ENCODE assay signal across 21 cellular contexts in the genomic region with DNA sequence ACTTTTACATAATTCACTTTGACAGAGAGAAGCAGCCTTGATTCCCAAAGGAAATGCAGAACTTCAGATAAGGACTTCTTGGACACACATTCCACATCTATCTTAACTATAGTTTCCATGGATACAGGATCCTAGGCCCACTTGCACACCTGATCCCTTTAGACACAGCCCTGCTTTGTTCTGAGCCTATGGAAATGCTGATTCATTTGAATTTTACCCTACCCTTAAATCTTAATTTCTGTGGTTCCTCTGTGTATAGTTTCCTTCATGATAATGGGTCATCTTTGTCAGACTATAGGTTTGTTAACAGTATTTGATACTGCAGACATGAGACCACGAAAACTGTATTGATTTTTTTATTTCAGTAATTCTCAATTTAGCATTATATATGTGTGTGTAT.
DNase-seq lines count a peak whose midpoint lies in the region; ATAC-seq, FAIRE-seq and TF ChIP-seq lines count a peak whose summit lies in the region.
"Had no signal": no experiment of that assay in that cellular context is flagged by ENCODE, and none has a peak within 500 bp of the region (broad histone marks: within the 10 kb centered on the region; RNA-seq: fewer than 3 reads in every experiment).

No MANE protein-coding gene starts in this region.

- peaks cover 40% of the 10 kb centered on the region for H3K4me1 ChIP-seq in HepG2 (ENCODE audit: insufficient read depth, low read length)
- peaks cover 0 to 12% (median 3%) of the 10 kb centered on the region in 4 donors for H3K4me1 ChIP-seq in right lobe of liver
- H3K4me1 ChIP-seq in OCI-LY3 (ENCODE audit: low read length) = peaks cover 32% of the 10 kb centered on the region
- no peaks in the 10 kb centered on the region for H3K4me1 ChIP-seq in trophoblast cell (ENCODE audit: control insufficient read depth in 1 of 2, insufficient read depth in 2 of 2, low read length in 2 of 2)
- H3K4me1 ChIP-seq in thyroid gland = peaks cover 0 to 7% of the 10 kb centered on the region in 2 donors
- H3K4me1 ChIP-seq: ascending aorta had no signal

- ATAC-seq in HepG2 = peak; percentile 11; the same call in 2 of the 3 replicates
- ATAC-seq in right lobe of liver = no peak
- peak in 1 of 2 donors; percentile 26 for ATAC-seq in stimulated activated naive B cell treated with anti-CD40 and anti-IgM and Interleukin-4, amounts not matched to agents 10 μg/mL and 1 μg/mL and 100 μg/mL, for 72 hours (replicated peaks)

- POLR2A ChIA-PET in HepG2 (lab: Yijun Ruan, JAX) = interaction anchor here (6.0 kb wide), 1 partner anchor 11 kb away, joined by 103 read pairs; no protein-coding TSS in a partner anchor

- H3K9me3 ChIP-seq in HepG2 (ENCODE audit: low read length) (no peaks in the 10 kb centered on the region), right lobe of liver (no peaks in the 10 kb centered on the region), OCI-LY3 (ENCODE audit: insufficient read depth, low read length) (no peaks in the 10 kb centered on the region), trophoblast cell (ENCODE audit: insufficient read depth, low read depth, low read length) (no peaks in the 10 kb centered on the region), thyroid gland (no peaks in the 10 kb centered on the region)
- H3K9me3 ChIP-seq: ascending aorta, Caco-2, esophagus squamous epithelium, right atrium auricular region had no signal

- no peak for TF ChIP-seq RAD21 in HepG2 (CRISPR knock-in tag; IDR thresholded peaks at IDR 0.05)

- no peak overlapping the region for H3K4me3 Mint-ChIP-seq in stimulated activated naive B cell treated with anti-CD40 and anti-IgM and Interleukin-4, amounts not matched to agents 10 μg/mL and 1 μg/mL and 100 μg/mL, for 72 hours
- H3K4me3 Mint-ChIP-seq: type B pancreatic cell had no signal

- in situ Hi-C loops in HepG2 (cut with HindIII; ENCODE audit: extremely low pct_ligation_motif_present, low pct_unique_long_range_greater_than_20kb) = no loop called here

- H3K79me1 ChIP-seq in trophoblast cell (ENCODE audit: low read length) = no peaks in the 10 kb centered on the region

- H3K27ac ChIP-seq in HepG2 (ENCODE audit: extremely low read length, insufficient read depth, low read length) (peak overlapping the region; percentile 79), right lobe of liver (no peak overlapping the region), OCI-LY3 (ENCODE audit: low read length) (peak overlapping the region; percentile 37), trophoblast cell (ENCODE audit: low read depth, low read length) (no peak overlapping the region), thyroid gland (no peak overlapping the region)
- H3K27ac ChIP-seq: ascending aorta, right atrium auricular region had no signal

- H4K91ac ChIP-seq in trophoblast cell (ENCODE audit: low read depth, low read length) = no peak overlapping the region

- H4K12ac ChIP-seq in trophoblast cell (ENCODE audit: low read depth, low read length) = no peak overlapping the region

- no peak for TF ChIP-seq POLR2A in HepG2 (IDR thresholded peaks at IDR 0.05; ENCODE audit: insufficient read depth in 1 of 2, low read depth in 2 of 2, low read length in 2 of 2)
- TF ChIP-seq POLR2A in right lobe of liver (IDR thresholded peaks at IDR 0.05) = no peak
- no peak for TF ChIP-seq POLR2A in thyroid gland (IDR thresholded peaks at IDR 0.05)

- H3K27me3 ChIP-seq in HepG2 (ENCODE audit: control insufficient read depth in 1 of 2, insufficient read depth in 2 of 2, low read length in 2 of 2) (no peaks in the 10 kb centered on the region), right lobe of liver (no peaks in the 10 kb centered on the region), OCI-LY3 (ENCODE audit: low read depth, low read length) (no peaks in the 10 kb centered on the region), trophoblast cell (ENCODE audit: insufficient read depth, low read length) (no peaks in the 10 kb centered on the region), thyroid gland (no peaks in the 10 kb centered on the region)
- H3K27me3 ChIP-seq: ascending aorta, esophagus squamous epithelium, right atrium auricular region had no signal

- DNase-seq in HepG2 (ENCODE audit: low spot score) (no peak), right lobe of liver (no peak), fibroblast of pulmonary artery (ENCODE audit: low read depth) (peak; percentile 24), trophoblast cell (no peak), thyroid gland (no peak), NCI-H774 (lab: John Stamatoyannopoulos, UW) (no peak)
- DNase-seq in stimulated activated naive B cell treated with anti-CD40 and anti-IgM and Interleukin-4, amounts not matched to agents 10 μg/mL and 1 μg/mL and 100 μg/mL, for 72 hours = no peak
- DNase-seq: activated effector memory CD4-positive, alpha-beta T cell treated with Interleukin-2 at 50 U/mL for 16 hours; Caco-2; effector CD4-positive, alpha-beta T cell; esophagus squamous epithelium; left colon; NCI-H2171; NCI-H82; SIG-M5; stimulated activated naive CD4-positive, alpha-beta T cell treated with Interleukin-2 at 50 U/mL for 16 hours had no signal

- H2AFZ ChIP-seq in HepG2 (ENCODE audit: low read length) = no peak overlapping the region
- H2AFZ ChIP-seq in OCI-LY3 (ENCODE audit: low read depth, low read length) = no peak overlapping the region
- no peak overlapping the region for H2AFZ ChIP-seq in trophoblast cell (ENCODE audit: insufficient read depth, low read length, poor library complexity)

- H2BK5ac ChIP-seq in trophoblast cell (ENCODE audit: low read depth, low read length, poor library complexity) = no peak overlapping the region

- H3K4me3 ChIP-seq in HepG2 (replicated peaks in 1 of 3; ENCODE audit: insufficient read depth in 1 of 3, low read depth in 2 of 3, low read length in 3 of 3) (no peak overlapping the region), right lobe of liver (no peak overlapping the region), OCI-LY3 (ENCODE audit: low read length) (no peak overlapping the region), fibroblast of pulmonary artery (replicated peaks; ENCODE audit: low read depth, low read length) (no peak overlapping the region), trophoblast cell (ENCODE audit: low read depth, low read length) (no peak overlapping the region), thyroid gland (replicated peaks in 1 of 3) (no peak overlapping the region)
- H3K4me3 ChIP-seq: ascending aorta, esophagus squamous epithelium, right atrium auricular region had no signal

- intact Hi-C loops in HepG2 (cut with micrococcal nuclease; ENCODE audit: unreplicated experiment) (loop anchor here (5.0 kb wide), 1 partner anchor 210 kb away; a partner anchor contains a TSS), right lobe of liver (cut with DNase I) (no loop called here), thyroid gland (cut with DNase I) (no loop called here)

- no peak overlapping the region for H2BK12ac ChIP-seq in trophoblast cell (ENCODE audit: low read length)

- H2BK120ac ChIP-seq in trophoblast cell (ENCODE audit: insufficient read depth, low read length, poor library complexity) = no peak overlapping the region

- H3K4ac ChIP-seq in trophoblast cell (ENCODE audit: low read depth, low read length) = no peak overlapping the region

- H3K14ac ChIP-seq in trophoblast cell (ENCODE audit: low read length) = no peak overlapping the region

- TF ChIP-seq CTCF in HepG2 (CRISPR knock-in tag; IDR thresholded peaks at IDR 0.05) = no peak
- no peak for TF ChIP-seq CTCF in right lobe of liver (IDR thresholded peaks at IDR 0.05)
- no peak for TF ChIP-seq CTCF in OCI-LY3 (IDR thresholded peaks at IDR 0.05; ENCODE audit: low read depth, low read length)
- no peak for TF ChIP-seq CTCF in fibroblast of pulmonary artery (IDR thresholded peaks at IDR 0.05; ENCODE audit: low read length, missing control alignments)
- TF ChIP-seq CTCF in thyroid gland (IDR thresholded peaks at IDR 0.05) = no peak

- peaks cover 27 to 45% of the 10 kb centered on the region in 2 donors for H3K4me1 Mint-ChIP-seq in stimulated activated naive B cell treated with anti-CD40 and anti-IgM and Interleukin-4, amounts not matched to agents 10 μg/mL and 1 μg/mL and 100 μg/mL, for 72 hours

- H3K79me2 ChIP-seq in HepG2 (ENCODE audit: insufficient read depth, low read length) (no peaks in the 10 kb centered on the region), OCI-LY3 (ENCODE audit: low read length) (no peaks in the 10 kb centered on the region), trophoblast cell (ENCODE audit: control insufficient read depth, insufficient read depth, low read length, poor library complexity) (no peaks in the 10 kb centered on the region)

- no peaks in the 10 kb centered on the region for H3K27me3 Mint-ChIP-seq in stimulated activated naive B cell treated with anti-CD40 and anti-IgM and Interleukin-4, amounts not matched to agents 10 μg/mL and 1 μg/mL and 100 μg/mL, for 72 hours
- H3K27me3 Mint-ChIP-seq: type B pancreatic cell had no signal

- no peak for FAIRE-seq in HepG2 (lab: Jason Lieb, UNC)
- FAIRE-seq: H1 had no signal

- H3K18ac ChIP-seq in trophoblast cell (ENCODE audit: low read length) = no peak overlapping the region

- H3K23ac ChIP-seq in trophoblast cell (ENCODE audit: low read length) = no peak overlapping the region

- TF ChIP-seq EP300 in HepG2 (IDR thresholded peaks at IDR 0.05; ENCODE audit: low read depth in 2 of 2, low read length in 2 of 2) (no peak), HepG2 (CRISPR knock-in tag; IDR thresholded peaks at IDR 0.05; ENCODE audit: borderline replicate concordance) (no peak)

- H3K36me3 ChIP-seq in HepG2 (replicated peaks in 1 of 2; ENCODE audit: control insufficient read depth in 1 of 2, insufficient read depth in 2 of 2, low read length in 2 of 2) = no peaks in the 10 kb centered on the region
- no peaks in the 10 kb centered on the region for H3K36me3 ChIP-seq in right lobe of liver
- peaks cover 23% of the 10 kb centered on the region for H3K36me3 ChIP-seq in OCI-LY3 (replicated peaks; ENCODE audit: low read depth, low read length)
- H3K36me3 ChIP-seq in trophoblast cell (ENCODE audit: control insufficient read depth in 1 of 2, insufficient read depth in 2 of 2, low read length in 2 of 2) = peaks cover 2 to 5% of the 10 kb centered on the region in 2 experiments
- no peaks in the 10 kb centered on the region for H3K36me3 ChIP-seq in thyroid gland
- H3K36me3 ChIP-seq: right atrium auricular region had no signal

- peak overlapping the region; percentile 67 for H3K27ac Mint-ChIP-seq in stimulated activated naive B cell treated with anti-CD40 and anti-IgM and Interleukin-4, amounts not matched to agents 10 μg/mL and 1 μg/mL and 100 μg/mL, for 72 hours
- H3K27ac Mint-ChIP-seq: type B pancreatic cell had no signal

- 98% methylated on average over 1 of the region's 1 CpG for WGBS in HepG2 (ENCODE audit: low lambda C conversion rate)
- 89% methylated on average over 1 of the region's 1 CpG for WGBS in right lobe of liver (ENCODE audit: insufficient coverage, low coverage, low lambda C conversion rate, missing lambda C conversion rate)
- no CpG with 5 or more reads among the region's 1 CpG for WGBS in trophoblast cell (ENCODE audit: extremely low coverage, insufficient coverage, insufficient read length)
- 96 to 98% methylated on average over 1 of the region's 1 CpG for WGBS in thyroid gland, 2 donors

- no peaks in the 10 kb centered on the region for H3K9me3 Mint-ChIP-seq in stimulated activated naive B cell treated with anti-CD40 and anti-IgM and Interleukin-4, amounts not matched to agents 10 μg/mL and 1 μg/mL and 100 μg/mL, for 72 hours
- H3K9me3 Mint-ChIP-seq: type B pancreatic cell had no signal

- CTCF ChIA-PET in HepG2 (lab: Yijun Ruan, JAX; ENCODE audit: low intra/inter-chr PET ratio, low total read pairs) = interaction anchor here (2.7 to 4.4 kb wide), 2 partner anchors 12 to 584 kb away, joined by 17 to 70 read pairs; no protein-coding TSS in a partner anchor

- no TSS peak for BruUV-seq in HepG2 (replicated peaks; lab: Mats Ljungman, UMichigan)

- peak overlapping the region; percentile 44 for H3K4me2 ChIP-seq in HepG2 (ENCODE audit: low read depth, low read length)
- peak overlapping the region; percentile 52 for H3K4me2 ChIP-seq in OCI-LY3 (ENCODE audit: low read length)
- no peak overlapping the region for H3K4me2 ChIP-seq in trophoblast cell (ENCODE audit: low read length)

- H3K36me3 Mint-ChIP-seq in stimulated activated naive B cell treated with anti-CD40 and anti-IgM and Interleukin-4, amounts not matched to agents 10 μg/mL and 1 μg/mL and 100 μg/mL, for 72 hours = peaks cover 24 to 38% of the 10 kb centered on the region in 2 donors

- H4K8ac ChIP-seq in trophoblast cell (ENCODE audit: low read depth, low read length) = no peak overlapping the region

- H4K20me1 ChIP-seq in HepG2 (ENCODE audit: insufficient read depth, low read length) (no peaks in the 10 kb centered on the region), OCI-LY3 (ENCODE audit: insufficient read depth, low read length) (0 out of 2 replicates have a peak, but pooled peaks cover 2% of the 10 kb centered on the region)

- H2AK5ac ChIP-seq in trophoblast cell (ENCODE audit: low read length) = no peak overlapping the region

- H3K9ac ChIP-seq in HepG2 (ENCODE audit: insufficient read depth, low read depth, low read length) = peak overlapping the region; percentile 54
- H3K9ac ChIP-seq in OCI-LY3 (ENCODE audit: low read length) = no peak overlapping the region
- no peak overlapping the region for H3K9ac ChIP-seq in trophoblast cell (ENCODE audit: low read length)

Comparison
In these comparisons a context has a peak if more than half of its experiments do, and no peak if none do; other contexts are left out.
1. H3K27ac ChIP-seq: peak in HepG2 (single experiment) and OCI-LY3 (single experiment); none in right lobe of liver (0 of 3), trophoblast cell (single experiment) and thyroid gland (0 of 3).